ENCODE assay signal across 13 cellular contexts in genomic region chr19:4042064-4042730, GRCh38. TPM values are rescaled to one million over a fixed set of nuclear protein-coding genes. Genes with fewer than 3 reads are reported as not detected.
DNase-seq lines count a peak whose midpoint lies in the region; ATAC-seq, FAIRE-seq and TF ChIP-seq lines count a peak whose summit lies in the region.
"Had no signal": no experiment of that assay in that cellular context is flagged by ENCODE, and none has a peak within 500 bp of the region (broad histone marks: within the 10 kb centered on the region; RNA-seq: fewer than 3 reads in every experiment).

No MANE protein-coding gene starts in this region.

- H3K36me3 Mint-ChIP-seq in CD4-positive, CD25-positive, alpha-beta regulatory T cell: peaks cover 13% of the 10 kb centered on the region

- H3K4me1 ChIP-seq in CD4-positive, CD25-positive, alpha-beta regulatory T cell (ENCODE audit: control insufficient read depth, insufficient read depth, low read length, poor library complexity, severe bottlenecking): peaks cover 10% of the 10 kb centered on the region
- H3K4me1 ChIP-seq in left ventricle myocardium inferior (peaks cover 35% of the 10 kb centered on the region), pancreas (peaks cover 10 to 14% (median 12%) of the 10 kb centered on the region in 3 donors)

- FAIRE-seq in pancreas (lab: Jason Lieb, UNC): no peak

- peaks cover 6% of the 10 kb centered on the region for H3K36me3 ChIP-seq in CD4-positive, CD25-positive, alpha-beta regulatory T cell (ENCODE audit: control insufficient read depth, insufficient read depth, low read length)
- H3K36me3 ChIP-seq in left ventricle myocardium inferior (peaks cover 51% of the 10 kb centered on the region), pancreas (peaks cover 0 to 9% (median 0%) of the 10 kb centered on the region in 3 donors), WERI-Rb-1 (peaks cover 12% of the 10 kb centered on the region)

- no peaks in the 10 kb centered on the region for H3K27me3 ChIP-seq in CD4-positive, CD25-positive, alpha-beta regulatory T cell (ENCODE audit: control insufficient read depth, insufficient read depth, low read length)
- H3K27me3 ChIP-seq in left ventricle myocardium inferior (ENCODE audit: low read depth): no peaks in the 10 kb centered on the region
- H3K27me3 ChIP-seq in pancreas: no peaks in the 10 kb centered on the region
- no peaks in the 10 kb centered on the region for H3K27me3 ChIP-seq in WERI-Rb-1 (ENCODE audit: insufficient read depth, low read depth, severe bottlenecking)
- H3K27me3 ChIP-seq: sigmoid colon had no signal

- WGBS in pancreas, 2 donors: 70 to 77% methylated on average over 14 of the region's 14 CpGs

- H3K27me3 Mint-ChIP-seq in CD4-positive, CD25-positive, alpha-beta regulatory T cell: no peaks in the 10 kb centered on the region

- H3K9me3 Mint-ChIP-seq in CD4-positive, CD25-positive, alpha-beta regulatory T cell: peaks cover 0 to 2% (median 0%) of the 10 kb centered on the region in 7 donors

- peaks cover 4 to 21% (median 6%) of the 10 kb centered on the region in 4 donors for H3K4me1 Mint-ChIP-seq in CD4-positive, CD25-positive, alpha-beta regulatory T cell

- H3K27ac ChIP-seq in CD4-positive, CD25-positive, alpha-beta regulatory T cell (ENCODE audit: insufficient read depth, low read length, poor library complexity, severe bottlenecking): peak overlapping the region; percentile 23
- H3K27ac ChIP-seq in VCaP (peak overlapping the region; percentile 73), left ventricle myocardium inferior (replicated peaks) (peak overlapping the region; percentile 58), pancreas (peak overlapping the region; percentile 52 to 79 (median 60)), WERI-Rb-1 (no peak overlapping the region)

- intact Hi-C loops in left ventricle myocardium inferior (cut with micrococcal nuclease): no loop called here
- intact Hi-C loops in pancreas (cut with DNase I): no loop called here

- H3K4me3 ChIP-seq in CD4-positive, CD25-positive, alpha-beta regulatory T cell (ENCODE audit: low read depth, low read length): no peak overlapping the region
- no peak overlapping the region for H3K4me3 ChIP-seq in left ventricle myocardium inferior
- H3K4me3 ChIP-seq in pancreas: no peak overlapping the region
- H3K4me3 ChIP-seq in WERI-Rb-1 (ENCODE audit: low read depth, low read length): no peak overlapping the region
- H3K4me3 ChIP-seq: sigmoid colon had no signal

- TF ChIP-seq CTCF in VCaP (conservative IDR thresholded peaks at IDR 0.05) (no peak), left ventricle myocardium inferior (IDR thresholded peaks at IDR 0.05; ENCODE audit: borderline replicate concordance) (no peak), pancreas (IDR thresholded peaks at IDR 0.05) (no peak), WERI-Rb-1 (IDR thresholded peaks at IDR 0.05; ENCODE audit: low read depth, low read length) (no peak)

- peak overlapping the region in 1 of 3 donors; percentile 63 for H3K27ac Mint-ChIP-seq in CD4-positive, CD25-positive, alpha-beta regulatory T cell

- H3K9me3 ChIP-seq in CD4-positive, CD25-positive, alpha-beta regulatory T cell (ENCODE audit: control insufficient read depth in 2 of 2, low read length in 2 of 2): no peaks in the 10 kb centered on the region
- H3K9me3 ChIP-seq in left ventricle myocardium inferior (replicated peaks): no peaks in the 10 kb centered on the region
- H3K9me3 ChIP-seq in pancreas: no peaks in the 10 kb centered on the region
- H3K9me3 ChIP-seq in WERI-Rb-1 (ENCODE audit: severe bottlenecking): no peaks in the 10 kb centered on the region
- H3K9me3 ChIP-seq: sigmoid colon had no signal

- no peak for DNase-seq in CD4-positive, CD25-positive, alpha-beta regulatory T cell
- DNase-seq in left ventricle myocardium inferior (no peak), pancreas (peak in 3 of 6 donors; percentile 33 to 61 (median 47)), NCI-H69 (lab: John Stamatoyannopoulos, UW) (no peak), NCI-H1092 treated with DMSO at 0.1 percent for 48 hours (lab: John Stamatoyannopoulos, UW) (no peak), WERI-Rb-1 (no peak)
- DNase-seq in stimulated activated CD4-positive, alpha-beta T cell treated with anti-CD3 and anti-CD28 coated beads, Interleukin-15, amount 100 ng/mL, for 24 hours: no peak
- DNase-seq: activated CD4-positive, alpha-beta T cell treated with anti-CD3 and anti-CD28 coated beads for 1 hour; islet precursor cell; NCI-H446 treated with DMSO at 0.1 percent for 48 hours; sigmoid colon; stimulated activated naive CD4-positive, alpha-beta T cell treated with Interleukin-2 at 50 U/mL for 16 hours had no signal

- no peak for ATAC-seq in CD4-positive, CD25-positive, alpha-beta regulatory T cell (ENCODE audit: low read depth in 2 of 2)
- peak; percentile 26 to 67 (median 48) for ATAC-seq in pancreas

- no peak overlapping the region for H3K4me3 Mint-ChIP-seq in CD4-positive, CD25-positive, alpha-beta regulatory T cell

RNA-seq across cellular contexts. Expression of gene ZBTB7A, which starts 24.5 kb away (rescaled TPM):
- total RNA-seq in CD4-positive, CD25-positive, alpha-beta regulatory T cell: 50.5 TPM
- polyA plus RNA-seq in CD4-positive, CD25-positive, alpha-beta regulatory T cell: 10 to 100 TPM; 19.6 to 30.4 (median 23.7) TPM
- total RNA-seq in left ventricle myocardium inferior (30.6 TPM), pancreas (10 to 100 TPM; 10.9 to 25.0 (median 15.6) TPM)
- polyA plus RNA-seq in pancreas: 1 to 10 TPM; 6.1 to 9.3 TPM

RNA-seq across cellular contexts. Expression of gene PIAS4, which starts 34.7 kb away (rescaled TPM):
- total RNA-seq in CD4-positive, CD25-positive, alpha-beta regulatory T cell: 25.4 TPM
- polyA plus RNA-seq in CD4-positive, CD25-positive, alpha-beta regulatory T cell: 10 to 100 TPM in 1 of 4 donors, 1 to 10 TPM in 3; 4.1 to 10.4 (median 4.4) TPM
- total RNA-seq in left ventricle myocardium inferior (15.4 TPM), pancreas (10 to 100 TPM; 13.4 to 25.3 (median 16.1) TPM)
- polyA plus RNA-seq in pancreas: 10 to 100 TPM; 12.8 to 14.8 TPM

RNA-seq across cellular contexts. Expression of gene EEF2, which starts 56.9 kb away (rescaled TPM):
- total RNA-seq in CD4-positive, CD25-positive, alpha-beta regulatory T cell: 2,369 TPM
- polyA plus RNA-seq in CD4-positive, CD25-positive, alpha-beta regulatory T cell: 100 to 1,000 TPM; 564 to 602 (median 587) TPM
- 2,303 TPM for total RNA-seq in left ventricle myocardium inferior
- 1,000 to 10,000 TPM; 2,199 to 4,238 (median 2,879) TPM for total RNA-seq in pancreas
- 1,000 to 10,000 TPM in 1 of 2 donors, 100 to 1,000 TPM in 1; 545 to 1,088 TPM for polyA plus RNA-seq in pancreas

Comparison
In these comparisons a context has a peak if more than half of its experiments do, and no peak if none do; other contexts are left out.
1. ATAC-seq: peak in pancreas (4 of 4); none in CD4-positive, CD25-positive, alpha-beta regulatory T cell (0 of 2).